ENCODE assay signal across 9 cellular contexts in genomic region chr9:6566409-6567139, GRCh38.
DNase-seq lines count a peak whose midpoint lies in the region; ATAC-seq, FAIRE-seq and TF ChIP-seq lines count a peak whose summit lies in the region.
"Had no signal": no experiment of that assay in that cellular context is flagged by ENCODE, and none has a peak within 500 bp of the region (broad histone marks: within the 10 kb centered on the region; RNA-seq: fewer than 3 reads in every experiment).

No MANE protein-coding gene starts in this region.

- intact Hi-C loops in sigmoid colon (cut with DNase I) (no loop called here), kidney (cut with DNase I) (no loop called here)

- no peak for TF ChIP-seq CTCF in HEK293 (tag by site-specific recombination; IDR thresholded peaks at IDR 0.05)
- TF ChIP-seq CTCF in WI38 (IDR thresholded peaks at IDR 0.05; ENCODE audit: low read depth, low read length): no peak
- no peak for TF ChIP-seq CTCF in foreskin fibroblast (IDR thresholded peaks at IDR 0.05; ENCODE audit: low read depth, low read length)
- no peak for TF ChIP-seq CTCF in thoracic aorta (IDR thresholded peaks at IDR 0.05)
- no peak for TF ChIP-seq CTCF in sigmoid colon (IDR thresholded peaks at IDR 0.05)
- TF ChIP-seq CTCF in kidney (IDR thresholded peaks at IDR 0.05; ENCODE audit: borderline replicate concordance, extremely low read depth, insufficient read depth): no peak

- no peak overlapping the region for H3K27ac Mint-ChIP-seq in immature natural killer cell

- POLR2A ChIA-PET in HEK293 (lab: Yijun Ruan, JAX): no interaction called here

- DNase-seq in AG08396 (ENCODE audit: low spot score) (peak; percentile 84), foreskin fibroblast (peak; percentile 97 to 98), thoracic aorta (ENCODE audit: low spot score) (peak; percentile 50), sigmoid colon (no peak), immature natural killer cell (no peak), kidney (no peak)

- H3K27me3 Mint-ChIP-seq in immature natural killer cell (ENCODE audit: low read depth in 3 of 3): peaks cover 0 to 6% (median 5%) of the 10 kb centered on the region in 3 donors

- TF ChIP-seq POLR2A in sigmoid colon (IDR thresholded peaks at IDR 0.05): no peak

- peak; percentile 65 for ATAC-seq in thoracic aorta (ENCODE audit: insufficient number of reproducible peaks, low FRiP score, low read depth)
- ATAC-seq: body of pancreas had no signal

- no peak for FAIRE-seq in kidney (lab: Jason Lieb, UNC)

- H3K4me3 Mint-ChIP-seq in immature natural killer cell: no peak overlapping the region

- H3K9me3 ChIP-seq in HEK293 (ENCODE audit: control insufficient read depth, insufficient read depth, low read depth, low read length) (no peaks in the 10 kb centered on the region), thoracic aorta (no peaks in the 10 kb centered on the region), sigmoid colon (no peaks in the 10 kb centered on the region), kidney (ENCODE audit: control insufficient read depth in 1 of 2, low read length in 2 of 2) (no peaks in the 10 kb centered on the region)
- H3K9me3 ChIP-seq: body of pancreas had no signal

- CTCF ChIA-PET in HEK293 (lab: Yijun Ruan, JAX): interaction anchor here (0.7 to 5.5 kb wide), 7 partner anchors 9 to 216 kb away, joined by 3 to 44 read pairs (median 8); no protein-coding TSS in a partner anchor

- no peak for TF ChIP-seq EP300 in sigmoid colon (IDR thresholded peaks at IDR 0.05)

- no peaks in the 10 kb centered on the region for H3K4me1 Mint-ChIP-seq in immature natural killer cell

- H3K4me1 ChIP-seq in HEK293 (ENCODE audit: control insufficient read depth, insufficient read depth, low read length) (no peaks in the 10 kb centered on the region), thoracic aorta (ENCODE audit: control insufficient read depth in 1 of 2, low read depth in 2 of 2) (peaks cover 16 to 19% of the 10 kb centered on the region in 2 donors), sigmoid colon (no peaks in the 10 kb centered on the region), kidney (ENCODE audit: control insufficient read depth in 1 of 2, insufficient read depth in 1 of 2, low read depth in 1 of 2, low read length in 2 of 2) (peaks cover 0 to 4% of the 10 kb centered on the region in 2 donors)
- H3K4me1 ChIP-seq: body of pancreas had no signal

- H3K27ac ChIP-seq in HEK293 (ENCODE audit: extremely low read depth, low read depth, low read length): no peak overlapping the region
- peak overlapping the region; percentile 63 to 65 for H3K27ac ChIP-seq in thoracic aorta
- H3K27ac ChIP-seq in sigmoid colon: no peak overlapping the region
- H3K27ac ChIP-seq in kidney (ENCODE audit: low read depth in 2 of 2, low read length in 2 of 2): no peak overlapping the region
- H3K27ac ChIP-seq: body of pancreas had no signal

- H3K36me3 ChIP-seq in HEK293 (ENCODE audit: control insufficient read depth in 2 of 2, insufficient read depth in 1 of 2, low read length in 2 of 2) (peaks cover 0 to 15% of the 10 kb centered on the region in 2 experiments; a peak in 1 of 3 replicates), thoracic aorta (no peaks in the 10 kb centered on the region), sigmoid colon (no peaks in the 10 kb centered on the region), kidney (ENCODE audit: control insufficient read depth in 1 of 2, insufficient read depth in 2 of 2, low read length in 2 of 2) (peaks cover 2 to 9% of the 10 kb centered on the region in 2 donors)

- 82 to 84% methylated on average over 10 of the region's 10 CpGs for WGBS in sigmoid colon, 2 donors

- H3K9me3 Mint-ChIP-seq in immature natural killer cell: no peaks in the 10 kb centered on the region

- H3K27me3 ChIP-seq in thoracic aorta (replicated peaks; ENCODE audit: insufficient read depth) (no peaks in the 10 kb centered on the region), sigmoid colon (no peaks in the 10 kb centered on the region)
- H3K27me3 ChIP-seq: body of pancreas had no signal

- H3K4me3 ChIP-seq in HEK293 (ENCODE audit: low read depth, low read length) (no peak overlapping the region), WI38 (ENCODE audit: low read depth, low read length) (peak overlapping the region; percentile 43), foreskin fibroblast (ENCODE audit: low read depth in 1 of 2, low read length in 2 of 2) (peak overlapping the region; percentile 28 to 37), thoracic aorta (peak overlapping the region; percentile 41), sigmoid colon (no peak overlapping the region), kidney (ENCODE audit: low read length in 2 of 2) (no peak overlapping the region)
- H3K4me3 ChIP-seq: body of pancreas had no signal

- no peaks in the 10 kb centered on the region for H3K36me3 Mint-ChIP-seq in immature natural killer cell

- H3K9ac ChIP-seq in kidney (ENCODE audit: low read length in 2 of 2): no peak overlapping the region

TF ChIP-seq in HEK293, 187 proteins besides CTCF, POLR2A, EP300 and RAD21:
- TF ChIP-seq PRDM10 (tag by site-specific recombination; IDR thresholded peaks at IDR 0.05) (peak; percentile 41; the same call in 1 of the 2 replicates), ZNF449 (tag by site-specific recombination; IDR thresholded peaks at IDR 0.05) (no peak)

Comparison
In these comparisons a context has a peak if more than half of its experiments do, and no peak if none do; other contexts are left out.
1. DNase-seq: peak in AG08396 (single experiment), foreskin fibroblast (2 of 2) and thoracic aorta (single experiment); none in sigmoid colon (single experiment), immature natural killer cell (0 of 3) and kidney (single experiment).
2. H3K27ac ChIP-seq: peak in thoracic aorta (2 of 2); none in HEK293 (single experiment), sigmoid colon (0 of 4) and kidney (0 of 2).
3. H3K4me3 ChIP-seq: peak in WI38 (single experiment), foreskin fibroblast (2 of 2) and thoracic aorta (single experiment); none in HEK293 (single experiment), sigmoid colon (0 of 4) and kidney (0 of 2).